In the genomic region with DNA sequence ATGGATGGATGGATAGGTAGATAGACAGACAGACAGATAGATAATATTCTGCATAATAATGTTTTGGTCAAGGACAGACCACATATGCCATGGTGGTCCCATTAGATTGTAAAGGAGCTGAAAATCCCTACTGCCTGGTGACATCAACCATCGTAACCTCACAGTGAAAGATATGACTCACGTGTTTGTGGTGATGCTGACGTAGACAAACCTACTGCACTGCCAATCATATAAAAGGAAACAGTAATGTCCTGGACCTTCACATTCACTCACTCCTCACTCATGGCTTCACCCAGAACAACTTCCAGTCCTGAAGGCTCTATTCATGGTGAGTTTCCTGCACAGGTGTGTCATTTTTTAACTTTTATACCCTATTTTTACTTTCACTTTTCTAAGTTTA, we compare ENCODE assay signal across 23 cellular contexts.
A peak's percentile ranks its signal among the peaks of the same experiment; 100 is the strongest.
DNase-seq lines count a peak whose midpoint lies in the region; ATAC-seq lines count a peak whose summit lies in the region.
"Had no signal": no experiment of that assay in that cellular context is flagged by ENCODE, and none has a peak within 500 bp of the region (broad histone marks: within the 10 kb centered on the region; RNA-seq: fewer than 3 reads in every experiment).

No MANE protein-coding gene starts in this region.

- H3K27me3 Mint-ChIP-seq in activated T-cell treated with anti-CD3 and anti-CD28 coated beads, Interleukin-2, amount 50 U/mL, for 72 hours (ENCODE audit: low read depth): peaks cover 5% of the 10 kb centered on the region
- no peaks in the 10 kb centered on the region for H3K27me3 Mint-ChIP-seq in activated T-helper 17 cell treated with anti-CD3 and anti-CD28 coated beads, Interleukin-2, amount 50 U/mL, for 72 hours
- no peaks in the 10 kb centered on the region for H3K27me3 Mint-ChIP-seq in stimulated activated naive CD8-positive, alpha-beta T cell treated with anti-CD3 and anti-CD28 coated beads, Interleukin-15, amount 100 ng/mL, for 72 hours
- H3K27me3 Mint-ChIP-seq: CD4-positive, alpha-beta memory T cell had no signal

- no peak overlapping the region for H3K4me3 Mint-ChIP-seq in activated T-cell treated with anti-CD3 and anti-CD28 coated beads, Interleukin-2, amount 50 U/mL, for 72 hours
- H3K4me3 Mint-ChIP-seq in activated T-helper 17 cell treated with anti-CD3 and anti-CD28 coated beads, Interleukin-2, amount 50 U/mL, for 72 hours: no peak overlapping the region
- H3K4me3 Mint-ChIP-seq in stimulated activated naive CD8-positive, alpha-beta T cell treated with anti-CD3 and anti-CD28 coated beads, Interleukin-15, amount 100 ng/mL, for 72 hours: no peak overlapping the region
- H3K4me3 Mint-ChIP-seq: CD4-positive, alpha-beta memory T cell had no signal

- peaks cover 4 to 7% of the 10 kb centered on the region in 2 donors for H3K9me3 Mint-ChIP-seq in activated T-cell treated with anti-CD3 and anti-CD28 coated beads, Interleukin-2, amount 50 U/mL, for 72 hours
- H3K9me3 Mint-ChIP-seq in activated T-helper 17 cell treated with anti-CD3 and anti-CD28 coated beads, Interleukin-2, amount 50 U/mL, for 72 hours: peaks cover 15% of the 10 kb centered on the region
- peaks cover 18 to 23% of the 10 kb centered on the region in 2 donors for H3K9me3 Mint-ChIP-seq in stimulated activated naive CD8-positive, alpha-beta T cell treated with anti-CD3 and anti-CD28 coated beads, Interleukin-15, amount 100 ng/mL, for 72 hours

- peaks cover 6% of the 10 kb centered on the region for H3K4me1 Mint-ChIP-seq in activated T-cell treated with anti-CD3 and anti-CD28 coated beads, Interleukin-2, amount 50 U/mL, for 72 hours (ENCODE audit: low read depth)
- peaks cover 6% of the 10 kb centered on the region for H3K4me1 Mint-ChIP-seq in activated T-helper 17 cell treated with anti-CD3 and anti-CD28 coated beads, Interleukin-2, amount 50 U/mL, for 72 hours
- H3K4me1 Mint-ChIP-seq in stimulated activated naive CD8-positive, alpha-beta T cell treated with anti-CD3 and anti-CD28 coated beads, Interleukin-15, amount 100 ng/mL, for 72 hours: peaks cover 7% of the 10 kb centered on the region

- ATAC-seq in activated T-cell treated with anti-CD3 and anti-CD28 coated beads, Interleukin-2, amount 50 U/mL, for 72 hours (replicated peaks in 1 of 2): peak; percentile 90 to 91
- peak; percentile 84 for ATAC-seq in activated T-helper 17 cell treated with anti-CD3 and anti-CD28 coated beads, Interleukin-2, amount 50 U/mL, for 72 hours (replicated peaks)
- ATAC-seq in stimulated activated naive CD8-positive, alpha-beta T cell treated with anti-CD3 and anti-CD28 coated beads, Interleukin-15, amount 100 ng/mL, for 72 hours: peak; percentile 88
- ATAC-seq: K562 had no signal

- DNase-seq in activated T-cell treated with anti-CD3 and anti-CD28 coated beads, Interleukin-2, amount 50 U/mL, for 72 hours: peak; percentile 11 to 13
- DNase-seq in activated T-cell treated with anti-CD3 and anti-CD28 coated beads, Interleukin-2, amount 50 U/mL, for 1 hour: no peak
- DNase-seq in M059J (ENCODE audit: low read depth) (peak; percentile 30), retina (no peak)
- no peak for DNase-seq in stimulated activated naive CD8-positive, alpha-beta T cell treated with anti-CD3 and anti-CD28 coated beads, Interleukin-15, amount 100 ng/mL, for 72 hours
- no peak for DNase-seq in activated CD4-positive, CD25-positive, alpha-beta regulatory T cell (lab: John Stamatoyannopoulos, UW)
- DNase-seq: AML-193; CD4-positive, alpha-beta memory T cell; COR-L47; DMS53; GM23248; H7; Kasumi-1; MV-4-11; NCI-H1105; NCI-H1436 treated with DMSO at 0.1 percent for 48 hours; NCI-H1930; NCI-H2107; NCI-H524; NCI-H774; Right ventricle myocardium superior had no signal

- H3K36me3 Mint-ChIP-seq in activated T-cell treated with anti-CD3 and anti-CD28 coated beads, Interleukin-2, amount 50 U/mL, for 72 hours (ENCODE audit: insufficient read depth in 2 of 2): peaks cover 8 to 18% of the 10 kb centered on the region in 2 donors
- no peaks in the 10 kb centered on the region for H3K36me3 Mint-ChIP-seq in activated T-helper 17 cell treated with anti-CD3 and anti-CD28 coated beads, Interleukin-2, amount 50 U/mL, for 72 hours (ENCODE audit: low read depth)

- H3K27ac Mint-ChIP-seq in activated T-cell treated with anti-CD3 and anti-CD28 coated beads, Interleukin-2, amount 50 U/mL, for 72 hours: no peak overlapping the region
- no peak overlapping the region for H3K27ac Mint-ChIP-seq in activated T-helper 17 cell treated with anti-CD3 and anti-CD28 coated beads, Interleukin-2, amount 50 U/mL, for 72 hours
- H3K27ac Mint-ChIP-seq in stimulated activated naive CD8-positive, alpha-beta T cell treated with anti-CD3 and anti-CD28 coated beads, Interleukin-15, amount 100 ng/mL, for 72 hours: peak overlapping the region in 1 of 2 donors; percentile 27
- H3K27ac Mint-ChIP-seq: CD4-positive, alpha-beta memory T cell had no signal

Comparison
In these comparisons a context has a peak if more than half of its experiments do, and no peak if none do; other contexts are left out.
1. DNase-seq: peak in activated T-cell treated with anti-CD3 and anti-CD28 coated beads, Interleukin-2, amount 50 U/mL, for 72 hours (2 of 2) and M059J (single experiment); none in activated T-cell treated with anti-CD3 and anti-CD28 coated beads, Interleukin-2, amount 50 U/mL, for 1 hour (single experiment), stimulated activated naive CD8-positive, alpha-beta T cell treated with anti-CD3 and anti-CD28 coated beads, Interleukin-15, amount 100 ng/mL, for 72 hours (0 of 2), activated CD4-positive, CD25-positive, alpha-beta regulatory T cell (0 of 4) and retina (single experiment).
2. Peak in every context shown above with its lines, with median percentiles within 50 percentile points of each other: ATAC-seq.